In genomic region chr5:16311666-16312065, GRCh38 we compare ENCODE assay signal across 7 cellular contexts.
"Had no signal": no experiment of that assay in that cellular context is flagged by ENCODE, and none has a peak within 500 bp of the region (broad histone marks: within the 10 kb centered on the region; RNA-seq: fewer than 3 reads in every experiment).

No MANE protein-coding gene starts in this region.

- H3K4me3 ChIP-seq: GM23248, HAP-1 had no signal

- H3K4me1 ChIP-seq: HAP-1 had no signal

- ATAC-seq: HCT116 had no signal

- H3K27ac ChIP-seq: GM23248 had no signal

- H3K36me3 ChIP-seq: HAP-1 had no signal

- DNase-seq: GM23248, GOT3, H7, HFFc6, KBM-7 had no signal

- H3K9me3 ChIP-seq: HAP-1 had no signal
